ENCODE assay signal across 9 cellular contexts in the genomic region with DNA sequence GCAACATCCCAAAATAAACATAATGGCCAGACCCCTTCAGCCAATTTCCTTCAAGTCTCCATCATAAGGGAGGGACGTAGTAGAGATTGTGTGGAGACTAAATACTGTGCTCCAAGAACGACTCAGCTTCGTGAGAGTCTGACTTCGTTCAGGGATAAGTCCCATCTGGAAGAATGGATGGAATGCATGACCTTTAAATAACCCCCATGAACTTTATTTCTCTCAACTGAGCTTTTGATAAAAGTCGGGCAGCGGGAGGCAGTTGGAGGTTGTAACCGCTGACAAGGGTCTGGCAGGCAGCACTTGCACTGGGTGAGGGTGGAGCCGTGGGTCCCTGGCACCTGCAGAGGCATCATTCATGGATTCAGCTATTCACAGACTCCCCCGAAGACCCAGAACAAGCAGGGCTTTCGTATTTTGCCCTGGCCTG.
DNase-seq lines count a peak whose midpoint lies in the region; ATAC-seq and TF ChIP-seq lines count a peak whose summit lies in the region.
"Had no signal": no experiment of that assay in that cellular context is flagged by ENCODE, and none has a peak within 500 bp of the region (broad histone marks: within the 10 kb centered on the region; RNA-seq: fewer than 3 reads in every experiment).

No MANE protein-coding gene starts in this region.

- H3K36me3 Mint-ChIP-seq in type B pancreatic cell = no peaks in the 10 kb centered on the region

- no peaks in the 10 kb centered on the region for H3K9me2 ChIP-seq in HCT116 (ENCODE audit: insufficient read depth)

- H3K4me1 Mint-ChIP-seq in type B pancreatic cell (ENCODE audit: unreplicated experiment) = peaks cover 51% of the 10 kb centered on the region

- H3K4me3 ChIP-seq in HCT116 (replicated peaks in 1 of 2; ENCODE audit: low read depth in 1 of 2, low read length in 2 of 2) = no peak overlapping the region
- H3K4me3 ChIP-seq in coronary artery = no peak overlapping the region
- H3K4me3 ChIP-seq in left lung = no peak overlapping the region

- H3K9me3 ChIP-seq in HCT116 (ENCODE audit: control insufficient read depth in 1 of 2, insufficient read depth in 1 of 2, low read depth in 1 of 2, low read length in 2 of 2) (no peaks in the 10 kb centered on the region), left lung (no peaks in the 10 kb centered on the region)

- BruUV-seq in HCT116 (replicated peaks; lab: Mats Ljungman, UMichigan) = no TSS peak

- no peak overlapping the region for H3K27ac ChIP-seq in HCT116 (ENCODE audit: low read depth, low read length)
- peak overlapping the region; percentile 59 to 83 for H3K27ac ChIP-seq in coronary artery
- peak overlapping the region; percentile 48 to 91 for H3K27ac ChIP-seq in left lung

- intact Hi-C loops in HCT116 (cut with micrococcal nuclease) (no loop called here), left lung (cut with DNase I) (no loop called here)

- H3K4me2 ChIP-seq in HCT116 (ENCODE audit: low read length) = peak overlapping the region; percentile 5; the same call in 1 of the 2 replicates

- H4K20me1 ChIP-seq in HCT116 (ENCODE audit: insufficient read depth) = no peaks in the 10 kb centered on the region

- no peak for ATAC-seq in HCT116
- ATAC-seq in left lung = peak; percentile 5
- no peak for ATAC-seq in HG03095 (IDR thresholded peaks at IDR 0.05; ENCODE audit: unreplicated experiment)
- ATAC-seq: esophagus mucosa had no signal

- DNase-seq in HCT116 (ENCODE audit: low read depth, low spot score) = no peak
- no peak for DNase-seq in coronary artery (ENCODE audit: low spot score)
- DNase-seq in left lung = no peak
- DNase-seq in type B pancreatic cell (ENCODE audit: extremely low spot score, unreplicated experiment) = no peak
- no peak for DNase-seq in DMS53 (lab: John Stamatoyannopoulos, UW)
- no peak for DNase-seq in amniotic stem cell (lab: John Stamatoyannopoulos, UW)
- DNase-seq: activated effector memory CD4-positive, alpha-beta T cell treated with anti-CD3 and anti-CD28 coated beads, Interleukin-2, amount 50 U/mL, for 16 hours had no signal

- POLR2A ChIA-PET in HCT116 (lab: Charles Lee) = no interaction called here

- RAD21 ChIA-PET in HCT116 (lab: Charles Lee; ENCODE audit: low non-redundant PET in 1 of 2, low total read pairs in 2 of 2, uncharacterized antibody in 2 of 2, unreplicated experiment in 2 of 2) = no interaction called here

- no peaks in the 10 kb centered on the region for H3K79me2 ChIP-seq in HCT116 (ENCODE audit: insufficient read depth, low read length)

- CTCF ChIA-PET in HCT116 (lab: Charles Lee) = no interaction called here

- peak overlapping the region; percentile 48 for H3K27ac Mint-ChIP-seq in type B pancreatic cell

- no peak for TF ChIP-seq POLR2A in HCT116 (IDR thresholded peaks at IDR 0.05; ENCODE audit: borderline replicate concordance, extremely low read depth, insufficient read depth, insufficient read length)

- H3K4me3 Mint-ChIP-seq in type B pancreatic cell = no peak overlapping the region

- no peak for TF ChIP-seq CTCF in HCT116 (IDR thresholded peaks at IDR 0.05 in 2 of 3, conservative IDR thresholded peaks at IDR 0.05 in 1 of 3; ENCODE audit: borderline replicate concordance in 1 of 3, insufficient read depth in 1 of 3, low read depth in 2 of 3, low read length in 2 of 3)
- no peak for TF ChIP-seq CTCF in coronary artery (IDR thresholded peaks at IDR 0.05)
- TF ChIP-seq CTCF in left lung (IDR thresholded peaks at IDR 0.05) = no peak
- TF ChIP-seq CTCF in type B pancreatic cell (conservative IDR thresholded peaks at IDR 0.05) = no peak

- H3K27me3 Mint-ChIP-seq in type B pancreatic cell = no peaks in the 10 kb centered on the region

- no peak overlapping the region for H2AFZ ChIP-seq in HCT116 (ENCODE audit: low read depth, low read length, poor library complexity, severe bottlenecking)

- H3K9ac ChIP-seq in HCT116 (ENCODE audit: low read length) = no peak overlapping the region

- no peaks in the 10 kb centered on the region for H3K9me3 Mint-ChIP-seq in type B pancreatic cell

- TF ChIP-seq RAD21 in HCT116 (IDR thresholded peaks at IDR 0.05; ENCODE audit: low read depth) = no peak

- peaks cover 3 to 15% of the 10 kb centered on the region in 2 experiments; a peak in 3 of 4 replicates for H3K4me1 ChIP-seq in HCT116 (ENCODE audit: control insufficient read depth in 1 of 2, insufficient read depth in 2 of 2, low read length in 2 of 2)
- H3K4me1 ChIP-seq in left lung = peaks cover 20 to 74% of the 10 kb centered on the region in 2 donors

- H3K27me3 ChIP-seq in HCT116 (ENCODE audit: insufficient read depth, low read length) (no peaks in the 10 kb centered on the region), left lung (no peaks in the 10 kb centered on the region)

- H3K36me3 ChIP-seq in HCT116 (ENCODE audit: control insufficient read depth in 1 of 2, insufficient read depth in 2 of 2, low read length in 2 of 2) (no peaks in the 10 kb centered on the region), left lung (no peaks in the 10 kb centered on the region)

TF ChIP-seq in HCT116, 20 proteins besides CTCF, POLR2A, EP300 and RAD21:
- TF ChIP-seq, protein P1, sequence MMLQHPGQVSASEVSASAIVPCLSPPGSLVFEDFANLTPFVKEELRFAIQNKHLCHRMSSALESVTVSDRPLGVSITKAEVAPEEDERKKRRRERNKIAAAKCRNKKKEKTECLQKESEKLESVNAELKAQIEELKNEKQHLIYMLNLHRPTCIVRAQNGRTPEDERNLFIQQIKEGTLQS (IDR thresholded peaks at IDR 0.05) = no peak
- TF ChIP-seq, protein P2, sequence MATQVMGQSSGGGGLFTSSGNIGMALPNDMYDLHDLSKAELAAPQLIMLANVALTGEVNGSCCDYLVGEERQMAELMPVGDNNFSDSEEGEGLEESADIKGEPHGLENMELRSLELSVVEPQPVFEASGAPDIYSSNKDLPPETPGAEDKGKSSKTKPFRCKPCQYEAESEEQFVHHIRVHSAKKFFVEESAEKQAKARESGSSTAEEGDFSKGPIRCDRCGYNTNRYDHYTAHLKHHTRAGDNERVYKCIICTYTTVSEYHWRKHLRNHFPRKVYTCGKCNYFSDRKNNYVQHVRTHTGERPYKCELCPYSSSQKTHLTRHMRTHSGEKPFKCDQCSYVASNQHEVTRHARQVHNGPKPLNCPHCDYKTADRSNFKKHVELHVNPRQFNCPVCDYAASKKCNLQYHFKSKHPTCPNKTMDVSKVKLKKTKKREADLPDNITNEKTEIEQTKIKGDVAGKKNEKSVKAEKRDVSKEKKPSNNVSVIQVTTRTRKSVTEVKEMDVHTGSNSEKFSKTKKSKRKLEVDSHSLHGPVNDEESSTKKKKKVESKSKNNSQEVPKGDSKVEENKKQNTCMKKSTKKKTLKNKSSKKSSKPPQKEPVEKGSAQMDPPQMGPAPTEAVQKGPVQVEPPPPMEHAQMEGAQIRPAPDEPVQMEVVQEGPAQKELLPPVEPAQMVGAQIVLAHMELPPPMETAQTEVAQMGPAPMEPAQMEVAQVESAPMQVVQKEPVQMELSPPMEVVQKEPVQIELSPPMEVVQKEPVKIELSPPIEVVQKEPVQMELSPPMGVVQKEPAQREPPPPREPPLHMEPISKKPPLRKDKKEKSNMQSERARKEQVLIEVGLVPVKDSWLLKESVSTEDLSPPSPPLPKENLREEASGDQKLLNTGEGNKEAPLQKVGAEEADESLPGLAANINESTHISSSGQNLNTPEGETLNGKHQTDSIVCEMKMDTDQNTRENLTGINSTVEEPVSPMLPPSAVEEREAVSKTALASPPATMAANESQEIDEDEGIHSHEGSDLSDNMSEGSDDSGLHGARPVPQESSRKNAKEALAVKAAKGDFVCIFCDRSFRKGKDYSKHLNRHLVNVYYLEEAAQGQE (IDR thresholded peaks at IDR 0.05; ENCODE audit: low read depth) = no peak
- TF ChIP-seq YY1 (IDR thresholded peaks at IDR 0.05; ENCODE audit: extremely low read depth, insufficient replicate concordance, low read depth, low read length) (no peak), EZH2phosphoT487 (IDR thresholded peaks at IDR 0.05; ENCODE audit: borderline replicate concordance) (no peak), POLR2AphosphoS5 (IDR thresholded peaks at IDR 0.05; ENCODE audit: low read depth, low read length) (no peak), CEBPB (IDR thresholded peaks at IDR 0.05; ENCODE audit: low read depth) (no peak), SRF (IDR thresholded peaks at IDR 0.05; ENCODE audit: low read depth) (no peak), CBX3 (IDR thresholded peaks at IDR 0.05; ENCODE audit: low read depth) (no peak), ZNF274 (IDR thresholded peaks at IDR 0.05; ENCODE audit: low read depth, low read length) (no peak), ELF1 (IDR thresholded peaks at IDR 0.05; ENCODE audit: borderline replicate concordance, low read depth) (no peak)
- TF ChIP-seq, protein P3, sequence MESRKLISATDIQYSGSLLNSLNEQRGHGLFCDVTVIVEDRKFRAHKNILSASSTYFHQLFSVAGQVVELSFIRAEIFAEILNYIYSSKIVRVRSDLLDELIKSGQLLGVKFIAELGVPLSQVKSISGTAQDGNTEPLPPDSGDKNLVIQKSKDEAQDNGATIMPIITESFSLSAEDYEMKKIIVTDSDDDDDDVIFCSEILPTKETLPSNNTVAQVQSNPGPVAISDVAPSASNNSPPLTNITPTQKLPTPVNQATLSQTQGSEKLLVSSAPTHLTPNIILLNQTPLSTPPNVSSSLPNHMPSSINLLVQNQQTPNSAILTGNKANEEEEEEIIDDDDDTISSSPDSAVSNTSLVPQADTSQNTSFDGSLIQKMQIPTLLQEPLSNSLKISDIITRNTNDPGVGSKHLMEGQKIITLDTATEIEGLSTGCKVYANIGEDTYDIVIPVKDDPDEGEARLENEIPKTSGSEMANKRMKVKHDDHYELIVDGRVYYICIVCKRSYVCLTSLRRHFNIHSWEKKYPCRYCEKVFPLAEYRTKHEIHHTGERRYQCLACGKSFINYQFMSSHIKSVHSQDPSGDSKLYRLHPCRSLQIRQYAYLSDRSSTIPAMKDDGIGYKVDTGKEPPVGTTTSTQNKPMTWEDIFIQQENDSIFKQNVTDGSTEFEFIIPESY (IDR thresholded peaks at IDR 0.05; ENCODE audit: extremely low read depth, insufficient replicate concordance, low read length) = no peak
